Comparison of ENCODE assay signal across 8 cellular contexts in the genomic region with DNA sequence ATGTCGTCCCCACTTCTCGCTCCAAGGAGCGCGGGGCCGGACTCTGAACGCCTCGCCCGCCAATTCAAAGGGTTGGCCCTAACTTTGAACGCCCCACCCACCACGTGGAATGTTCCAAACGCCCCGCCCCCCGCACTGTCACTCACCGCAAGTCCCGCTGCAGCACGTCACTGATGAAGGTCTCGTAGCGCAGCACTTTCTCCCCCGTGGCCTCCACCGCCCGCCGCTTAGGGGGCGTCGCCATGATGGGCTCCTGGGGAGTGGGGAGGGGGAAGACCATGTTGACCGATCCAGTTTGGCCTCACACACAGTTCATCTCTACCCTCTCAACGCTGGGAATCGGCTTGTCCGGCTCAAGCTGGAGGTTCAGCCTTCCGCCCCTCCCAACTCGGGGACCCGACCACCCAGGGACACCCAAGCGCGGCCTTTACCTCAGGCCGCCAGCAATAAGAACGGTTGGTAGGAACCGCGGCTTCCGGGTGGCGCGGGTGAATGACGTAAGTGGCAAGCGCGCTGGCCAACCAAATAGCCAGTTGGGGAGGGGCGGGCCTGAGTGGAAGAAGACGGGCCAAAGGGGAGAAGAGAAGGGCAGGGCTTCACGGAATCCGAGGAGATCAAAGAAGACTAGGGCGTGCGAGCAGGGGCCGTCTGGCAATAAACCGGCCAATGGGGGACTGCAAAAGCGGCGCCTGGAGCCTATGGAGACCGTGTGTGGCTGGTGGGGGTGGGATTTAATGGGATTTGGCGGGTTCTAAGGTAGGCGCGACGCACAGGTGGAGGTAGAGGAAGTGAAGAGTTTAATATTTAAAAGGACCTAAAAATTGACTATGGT. TPM values are rescaled to one million over a fixed set of nuclear protein-coding genes. Genes with fewer than 3 reads are reported as not detected.
DNase-seq lines count a peak whose midpoint lies in the region; ATAC-seq lines count a peak whose summit lies in the region.

A gene with protein sequence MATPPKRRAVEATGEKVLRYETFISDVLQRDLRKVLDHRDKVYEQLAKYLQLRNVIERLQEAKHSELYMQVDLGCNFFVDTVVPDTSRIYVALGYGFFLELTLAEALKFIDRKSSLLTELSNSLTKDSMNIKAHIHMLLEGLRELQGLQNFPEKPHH (minus strand): TSS at position 497 of the 832 bp plus-strand sequence. CDS start 253 bp downstream, at position 244.

- H3K9me3 Mint-ChIP-seq in CD4-positive, alpha-beta memory T cell = peaks cover 0 to 2% (median 0%) of the 10 kb centered on the region in 8 donors

- POLR2A ChIA-PET in CD4-positive, alpha-beta memory T cell (lab: Charles Lee; ENCODE audit: partially characterized antibody) = interaction anchor here (0.7 to 1.6 kb wide), 4 partner anchors 9 to 810 kb away, joined by 3 to 6 read pairs (median 4); a partner anchor contains a TSS

- no peaks in the 10 kb centered on the region for H3K27me3 ChIP-seq in CD4-positive, alpha-beta memory T cell (ENCODE audit: insufficient read depth, low read length)

- peak within 1 kb of the TSS; percentile 96 to 99 (median 98) for H3K27ac Mint-ChIP-seq in CD4-positive, alpha-beta memory T cell

- H3K27me3 Mint-ChIP-seq in CD4-positive, alpha-beta memory T cell = no peaks in the 10 kb centered on the region

- peak; percentile 75 for ATAC-seq in GM19467 (IDR thresholded peaks at IDR 0.05; ENCODE audit: unreplicated experiment)

- peak within 1 kb of the TSS; percentile 95 for H3K27ac ChIP-seq in CD4-positive, alpha-beta memory T cell (ENCODE audit: low read depth, low read length)

- intact Hi-C loops in CD4-positive, alpha-beta memory T cell (cut with micrococcal nuclease) = loop anchor here (1.0 to 10.0 kb wide), 7 partner anchors 9 to 514 kb away; a partner anchor contains a TSS

- CTCF ChIA-PET in CD4-positive, alpha-beta memory T cell (lab: Charles Lee; ENCODE audit: partially characterized antibody) = no interaction called here

- H3K4me1 ChIP-seq in CD4-positive, alpha-beta memory T cell (ENCODE audit: insufficient read depth, low read length) = peaks cover 16% of the 10 kb centered on the region

- H3K36me3 Mint-ChIP-seq in CD4-positive, alpha-beta memory T cell = peaks cover 0 to 26% of the 10 kb centered on the region in 2 donors

- peak within 1 kb of the TSS; percentile 87 to 93 (median 91) for H3K4me3 Mint-ChIP-seq in CD4-positive, alpha-beta memory T cell

- H3K4me1 Mint-ChIP-seq in CD4-positive, alpha-beta memory T cell = peaks cover 3 to 28% (median 8%) of the 10 kb centered on the region in 4 donors

- H3K4me3 ChIP-seq in CD4-positive, alpha-beta memory T cell (ENCODE audit: low read length in 2 of 2) = peak within 1 kb of the TSS; percentile 61 to 90

- H3K9me3 ChIP-seq in CD4-positive, alpha-beta memory T cell (ENCODE audit: control insufficient read depth in 1 of 2, low read length in 2 of 2) = no peaks in the 10 kb centered on the region

- H3K36me3 ChIP-seq in CD4-positive, alpha-beta memory T cell (ENCODE audit: insufficient read depth, low read length) = peaks cover 28% of the 10 kb centered on the region

- DNase-seq in CD4-positive, alpha-beta memory T cell = peak; percentile 89 to 96 (median 93)
- DNase-seq in HS-5 (ENCODE audit: low read depth) (peak; percentile 76), lung microvascular endothelial cell (ENCODE audit: low read depth in 2 of 2) (peak; percentile 92 to 93)
- DNase-seq in NK-92 treated with Interleukin-12 subunit alpha and Interleukin-12 subunit beta, amount 100 ng/mL, for 24 hours (lab: John Stamatoyannopoulos, UW) = peak; percentile 92
- DNase-seq in activated CD8-positive, alpha-beta memory T cell treated with anti-CD3 and anti-CD28 coated beads for 24 hours = peak; percentile 93
- peak; percentile 85 for DNase-seq in effector CD4-positive, alpha-beta T cell
- peak; percentile 86 to 91 (median 88) for DNase-seq in stimulated activated CD4-positive, alpha-beta T cell treated with anti-CD3 and anti-CD28 coated beads, TNF-alpha, amount 100 ng/mL, for 48 hours (ENCODE audit: low read depth in 3 of 3)

RNA-seq across cellular contexts. Expression of the gene that starts here (rescaled TPM):
- 100 to 1,000 TPM; 172 to 188 TPM for total RNA-seq in CD4-positive, alpha-beta memory T cell
- polyA plus RNA-seq in CD4-positive, alpha-beta memory T cell = 100 to 1,000 TPM; 275 to 315 TPM
- total RNA-seq in lung microvascular endothelial cell = 123 and 164 TPM in 2 replicates

Comparison
In these comparisons a context has a peak if more than half of its experiments do, and no peak if none do; other contexts are left out.
1. Peak in every context shown above with its lines: DNase-seq, ATAC-seq, H3K4me3 ChIP-seq and H3K27ac ChIP-seq.